In genomic region chr4:5640096-5640495, GRCh38 we compare ENCODE assay signal across 22 cellular contexts.
DNase-seq lines count a peak whose midpoint lies in the region; ATAC-seq, FAIRE-seq and TF ChIP-seq lines count a peak whose summit lies in the region.
"Had no signal": no experiment of that assay in that cellular context is flagged by ENCODE, and none has a peak within 500 bp of the region (broad histone marks: within the 10 kb centered on the region; RNA-seq: fewer than 3 reads in every experiment).

No MANE protein-coding gene starts in this region.

- H3K4me3 Mint-ChIP-seq in activated naive CD8-positive, alpha-beta T cell treated with anti-CD3 and anti-CD28 coated beads, Interleukin-2, amount 50 U/mL, for 24 hours, result no peak overlapping the region
- no peak overlapping the region for H3K4me3 Mint-ChIP-seq in activated naive CD8-positive, alpha-beta T cell treated with anti-CD3 and anti-CD28 coated beads for 36 hours
- no peak overlapping the region; the same call in none of the 2 replicates for H3K4me3 Mint-ChIP-seq in HFFc6
- H3K4me3 Mint-ChIP-seq: B cell; CD4-positive, CD25-positive, alpha-beta regulatory T cell; CD8-positive, alpha-beta T cell had no signal

- ATAC-seq in activated naive CD8-positive, alpha-beta T cell treated with anti-CD3 and anti-CD28 coated beads, Interleukin-2, amount 50 U/mL, for 24 hours, result no peak
- ATAC-seq in pancreas, result no peak
- ATAC-seq in HG03442 (IDR thresholded peaks at IDR 0.05; ENCODE audit: unreplicated experiment), result no peak
- ATAC-seq: CD8-positive, alpha-beta T cell had no signal

- 70 to 77% methylated on average over 3 of the region's 3 CpGs for WGBS in pancreas, 2 donors

- TF ChIP-seq CTCF in HFFc6 (IDR thresholded peaks at IDR 0.05) (no peak), keratinocyte (optimal IDR thresholded peaks at IDR 0.05 in 1 of 3, IDR thresholded peaks at IDR 0.05 in 1 of 3, conservative IDR thresholded peaks at IDR 0.05 in 1 of 3; ENCODE audit: extremely low read depth in 1 of 3, insufficient read depth in 2 of 3, low read length in 3 of 3) (no peak), pancreas (IDR thresholded peaks at IDR 0.05) (no peak)

- H3K27ac ChIP-seq in keratinocyte (ENCODE audit: control insufficient read depth, insufficient read depth, low read length) (no peak overlapping the region), pancreas (no peak overlapping the region)
- H3K27ac ChIP-seq: 22Rv1, BLaER1, C4-2B had no signal

- FAIRE-seq in keratinocyte (lab: Jason Lieb, UNC) (peak; percentile 61), pancreas (lab: Jason Lieb, UNC) (no peak)
- FAIRE-seq: A204.1, G401.6, GM12892, H1 had no signal

- H4K20me1 ChIP-seq in keratinocyte (ENCODE audit: control insufficient read depth, extremely low read depth, insufficient read depth, low read length), result no peaks in the 10 kb centered on the region
- H4K20me1 ChIP-seq: BLaER1 had no signal

- H3K27ac Mint-ChIP-seq in activated naive CD8-positive, alpha-beta T cell treated with anti-CD3 and anti-CD28 coated beads, Interleukin-2, amount 50 U/mL, for 24 hours, result peak overlapping the region; percentile 7
- H3K27ac Mint-ChIP-seq in activated naive CD8-positive, alpha-beta T cell treated with anti-CD3 and anti-CD28 coated beads for 36 hours, result no peak overlapping the region
- H3K27ac Mint-ChIP-seq in HFFc6, result peak overlapping the region; percentile 99
- H3K27ac Mint-ChIP-seq: B cell; CD4-positive, CD25-positive, alpha-beta regulatory T cell; CD8-positive, alpha-beta T cell had no signal

- H3K9me3 Mint-ChIP-seq in activated naive CD8-positive, alpha-beta T cell treated with anti-CD3 and anti-CD28 coated beads, Interleukin-2, amount 50 U/mL, for 24 hours, result peaks cover 4% of the 10 kb centered on the region
- H3K9me3 Mint-ChIP-seq in activated naive CD8-positive, alpha-beta T cell treated with anti-CD3 and anti-CD28 coated beads for 36 hours, result no peaks in the 10 kb centered on the region
- no peaks in the 10 kb centered on the region for H3K9me3 Mint-ChIP-seq in HFFc6
- H3K9me3 Mint-ChIP-seq: CD8-positive, alpha-beta T cell had no signal

- no peaks in the 10 kb centered on the region for H3K79me2 ChIP-seq in keratinocyte (ENCODE audit: control insufficient read depth, insufficient read depth, low read length)

- H3K36me3 ChIP-seq in keratinocyte (ENCODE audit: control insufficient read depth in 2 of 2, extremely low read depth in 1 of 2, insufficient read depth in 2 of 2, low read length in 2 of 2), result peaks cover 3 to 6% of the 10 kb centered on the region in 2 experiments
- H3K36me3 ChIP-seq in pancreas, result no peaks in the 10 kb centered on the region
- no peaks in the 10 kb centered on the region for H3K36me3 ChIP-seq in MG63

- no peaks in the 10 kb centered on the region for H3K9me1 ChIP-seq in keratinocyte (ENCODE audit: control insufficient read depth, extremely low read depth, insufficient read depth, low read length)

- H3K4me2 ChIP-seq in keratinocyte (ENCODE audit: control insufficient read depth, extremely low read depth, insufficient read depth, low read depth, low read length), result no peak overlapping the region
- H3K4me2 ChIP-seq: BLaER1 had no signal

- dilution Hi-C loops in keratinocyte (cut with MboI; ENCODE audit: extremely low pct_ligation_motif_present, low sequenced_read_pairs), result no loop called here

- H3K4me3 ChIP-seq in keratinocyte (ENCODE audit: control insufficient read depth in 2 of 3, extremely low read depth in 1 of 3, insufficient read depth in 2 of 3, low read depth in 1 of 3, low read length in 3 of 3), result no peak overlapping the region
- H3K4me3 ChIP-seq in pancreas, result no peak overlapping the region
- no peak overlapping the region for H3K4me3 ChIP-seq in MG63
- H3K4me3 ChIP-seq: BLaER1 had no signal

- H3K4me1 ChIP-seq in keratinocyte (ENCODE audit: control insufficient read depth, extremely low read depth, insufficient read depth, low read length) (peaks cover 45% of the 10 kb centered on the region), pancreas (no peaks in the 10 kb centered on the region)
- H3K4me1 ChIP-seq: Caco-2 had no signal

- no peak for DNase-seq in activated naive CD8-positive, alpha-beta T cell treated with anti-CD3 and anti-CD28 coated beads, Interleukin-2, amount 50 U/mL, for 24 hours
- DNase-seq in activated naive CD8-positive, alpha-beta T cell treated with anti-CD3 and anti-CD28 coated beads for 36 hours, result no peak
- DNase-seq in HFFc6 (no peak), keratinocyte (ENCODE audit: low read depth, low spot score) (no peak), pancreas (no peak), MG63 (no peak)
- DNase-seq: Caco-2; CD4-positive, CD25-positive, alpha-beta regulatory T cell; CD8-positive, alpha-beta T cell; DMS153; DND-41; H7; HCEC 1CT had no signal

- peaks cover 2% of the 10 kb centered on the region for H3K27me3 Mint-ChIP-seq in activated naive CD8-positive, alpha-beta T cell treated with anti-CD3 and anti-CD28 coated beads, Interleukin-2, amount 50 U/mL, for 24 hours
- peaks cover 4% of the 10 kb centered on the region for H3K27me3 Mint-ChIP-seq in activated naive CD8-positive, alpha-beta T cell treated with anti-CD3 and anti-CD28 coated beads for 36 hours
- H3K27me3 Mint-ChIP-seq in HFFc6 (ENCODE audit: insufficient read depth), result no peaks in the 10 kb centered on the region
- H3K27me3 Mint-ChIP-seq: B cell; CD4-positive, CD25-positive, alpha-beta regulatory T cell had no signal

- H3K36me3 Mint-ChIP-seq in activated naive CD8-positive, alpha-beta T cell treated with anti-CD3 and anti-CD28 coated beads, Interleukin-2, amount 50 U/mL, for 24 hours (ENCODE audit: low read depth), result no peaks in the 10 kb centered on the region
- H3K36me3 Mint-ChIP-seq in activated naive CD8-positive, alpha-beta T cell treated with anti-CD3 and anti-CD28 coated beads for 36 hours, result no peaks in the 10 kb centered on the region
- H3K36me3 Mint-ChIP-seq in HFFc6 (ENCODE audit: low read depth), result peaks cover 50% of the 10 kb centered on the region
- H3K36me3 Mint-ChIP-seq: CD4-positive, CD25-positive, alpha-beta regulatory T cell had no signal

- H3K9ac ChIP-seq in keratinocyte (ENCODE audit: control insufficient read depth, extremely low read depth, insufficient read depth, low read length), result no peak overlapping the region
- H3K9ac ChIP-seq: BLaER1 had no signal

- no peaks in the 10 kb centered on the region for H3K4me1 Mint-ChIP-seq in activated naive CD8-positive, alpha-beta T cell treated with anti-CD3 and anti-CD28 coated beads, Interleukin-2, amount 50 U/mL, for 24 hours
- no peaks in the 10 kb centered on the region for H3K4me1 Mint-ChIP-seq in activated naive CD8-positive, alpha-beta T cell treated with anti-CD3 and anti-CD28 coated beads for 36 hours
- H3K4me1 Mint-ChIP-seq in HFFc6 (ENCODE audit: low read depth), result peaks cover 60% of the 10 kb centered on the region
- H3K4me1 Mint-ChIP-seq: B cell; CD4-positive, CD25-positive, alpha-beta regulatory T cell had no signal

- peaks cover 3% of the 10 kb centered on the region for H3K9me3 ChIP-seq in keratinocyte (ENCODE audit: control insufficient read depth, low read depth, low read length)
- H3K9me3 ChIP-seq in pancreas, result no peaks in the 10 kb centered on the region
- no peaks in the 10 kb centered on the region for H3K9me3 ChIP-seq in MG63
- H3K9me3 ChIP-seq: BLaER1, Caco-2 had no signal

- H3K27me3 ChIP-seq in keratinocyte (ENCODE audit: control insufficient read depth, extremely low read depth, insufficient read depth, low read length), result no peaks in the 10 kb centered on the region
- H3K27me3 ChIP-seq in pancreas, result no peaks in the 10 kb centered on the region
- no peaks in the 10 kb centered on the region for H3K27me3 ChIP-seq in MG63
- H3K27me3 ChIP-seq: BLaER1 had no signal

- no peak overlapping the region for H2AFZ ChIP-seq in keratinocyte (ENCODE audit: control insufficient read depth, low read length)

- intact Hi-C loops in pancreas (cut with DNase I), result no loop called here
